ENCODE assay signal across 15 cellular contexts in genomic region chr2:36058076-36058475, GRCh38.
"Had no signal": no experiment of that assay in that cellular context is flagged by ENCODE, and none has a peak within 500 bp of the region (broad histone marks: within the 10 kb centered on the region; RNA-seq: fewer than 3 reads in every experiment).

No MANE protein-coding gene starts in this region.

- H3K9me3 ChIP-seq: esophagus muscularis mucosa, mucosa of descending colon, upper lobe of right lung had no signal

- H3K36me3 ChIP-seq: esophagus muscularis mucosa, upper lobe of right lung had no signal

- H3K27me3 ChIP-seq: esophagus muscularis mucosa, upper lobe of right lung had no signal

- H3K27ac ChIP-seq: esophagus muscularis mucosa, upper lobe of right lung had no signal

- ATAC-seq: left lobe of liver; mucosa of descending colon; naive thymus-derived CD8-positive, alpha-beta T cell; upper lobe of right lung had no signal

- DNase-seq: activated CD4-positive, alpha-beta memory T cell treated with anti-CD3 and anti-CD28 coated beads for 36 hours; activated CD4-positive, alpha-beta T cell treated with anti-CD3 and anti-CD28 coated beads for 1 hour; activated naive CD4-positive, alpha-beta T cell treated with Interleukin-2 at 50 U/mL for 16 hours; amygdala; head of caudate nucleus; islet precursor cell; mammary epithelial cell; mucosa of descending colon; naive thymus-derived CD8-positive, alpha-beta T cell; stimulated activated CD4-positive, alpha-beta T cell treated with anti-CD3 and anti-CD28 coated beads, Interleukin-12 subunit alpha, Interleukin-12 subunit beta, amount 100 ng/mL, for 4 hours; stimulated activated naive CD4-positive, alpha-beta T cell treated with Interleukin-2 at 50 U/mL for 16 hours; upper lobe of right lung had no signal

- H3K4me3 Mint-ChIP-seq: activated CD4-positive, alpha-beta memory T cell treated with anti-CD3 and anti-CD28 coated beads for 36 hours; brain had no signal

- H3K4me1 ChIP-seq: esophagus muscularis mucosa, upper lobe of right lung had no signal

- H3K4me3 ChIP-seq: esophagus muscularis mucosa, mucosa of descending colon, upper lobe of right lung had no signal

- H3K36me3 Mint-ChIP-seq: activated CD4-positive, alpha-beta memory T cell treated with anti-CD3 and anti-CD28 coated beads for 36 hours; brain; naive thymus-derived CD8-positive, alpha-beta T cell had no signal

- H3K27ac Mint-ChIP-seq: activated CD4-positive, alpha-beta memory T cell treated with anti-CD3 and anti-CD28 coated beads for 36 hours had no signal
